ENCODE assay signal across 8 cellular contexts in genomic region chr16:74430036-74430712, GRCh38. TPM values are rescaled to one million over a fixed set of nuclear protein-coding genes. Genes with fewer than 3 reads are reported as not detected.
A peak's percentile ranks its signal among the peaks of the same experiment; 100 is the strongest.
DNase-seq lines count a peak whose midpoint lies in the region; ATAC-seq and TF ChIP-seq lines count a peak whose summit lies in the region.
"Not testable (repeated sequence)": the region's sequence is repeated elsewhere in the genome, so short reads cannot be mapped to it uniquely, and the experiment has no call there.

No MANE protein-coding gene starts in this region.

- not testable (repeated sequence) for H3K27me3 ChIP-seq in CD4-positive, CD25-positive, alpha-beta regulatory T cell (ENCODE audit: control insufficient read depth, insufficient read depth, low read length)

- not testable (repeated sequence) for H3K4me1 ChIP-seq in CD4-positive, CD25-positive, alpha-beta regulatory T cell (ENCODE audit: control insufficient read depth, insufficient read depth, low read length, poor library complexity, severe bottlenecking)

- not testable (repeated sequence) for H3K27ac Mint-ChIP-seq in CD4-positive, CD25-positive, alpha-beta regulatory T cell

- H3K4me1 Mint-ChIP-seq in CD4-positive, CD25-positive, alpha-beta regulatory T cell, result not testable (repeated sequence)

- ATAC-seq in CD4-positive, CD25-positive, alpha-beta regulatory T cell (ENCODE audit: low read depth in 2 of 2), result peak; percentile 65 to 73
- ATAC-seq in GM19468 (IDR thresholded peaks at IDR 0.05; ENCODE audit: extremely low read depth, unreplicated experiment), result peak; percentile 39
- ATAC-seq in esophagus mucosa, result peak; percentile 74

- not testable (repeated sequence) for H3K27me3 Mint-ChIP-seq in CD4-positive, CD25-positive, alpha-beta regulatory T cell

- not testable (repeated sequence) for H3K4me3 Mint-ChIP-seq in CD4-positive, CD25-positive, alpha-beta regulatory T cell

- H3K9me3 Mint-ChIP-seq in CD4-positive, CD25-positive, alpha-beta regulatory T cell, result not testable (repeated sequence)

- not testable (repeated sequence) for H3K27ac ChIP-seq in CD4-positive, CD25-positive, alpha-beta regulatory T cell (ENCODE audit: insufficient read depth, low read length, poor library complexity, severe bottlenecking)

- not testable (repeated sequence) for H3K36me3 ChIP-seq in CD4-positive, CD25-positive, alpha-beta regulatory T cell (ENCODE audit: control insufficient read depth, insufficient read depth, low read length)

- peak; percentile 92 for TF ChIP-seq CTCF in LNCAP (IDR thresholded peaks at IDR 0.05)

- H3K9me3 ChIP-seq in CD4-positive, CD25-positive, alpha-beta regulatory T cell (ENCODE audit: control insufficient read depth in 2 of 2, low read length in 2 of 2), result not testable (repeated sequence)

- not testable (repeated sequence) for H3K36me3 Mint-ChIP-seq in CD4-positive, CD25-positive, alpha-beta regulatory T cell

- H3K4me3 ChIP-seq in CD4-positive, CD25-positive, alpha-beta regulatory T cell (ENCODE audit: low read depth, low read length), result not testable (repeated sequence)

- DNase-seq in CD4-positive, CD25-positive, alpha-beta regulatory T cell, result peak; percentile 19 to 56 (median 52)
- DNase-seq in SIG-M5 treated with dmso at 0.1 percent for 504 hours (lab: John Stamatoyannopoulos, UW; ENCODE audit: unreplicated experiment) (peak; percentile 38), activated T-helper 1 cell treated with Interleukin-2 at 50 U/mL for 16 hours (ENCODE audit: low read depth) (peak; percentile 13), midbrain (lab: John Stamatoyannopoulos, UW) (peak; percentile 27)
- peak; percentile 10 to 28 (median 24) for DNase-seq in stimulated activated CD4-positive, alpha-beta T cell treated with anti-CD3 and anti-CD28 coated beads, TNF-alpha, amount 100 ng/mL, for 48 hours (ENCODE audit: low read depth in 3 of 3)

RNA-seq across cellular contexts. Expression of gene CLEC18B, which starts 8.9 kb away (rescaled TPM):
- total RNA-seq in CD4-positive, CD25-positive, alpha-beta regulatory T cell, result 0.91 TPM
- not detected for polyA plus RNA-seq in CD4-positive, CD25-positive, alpha-beta regulatory T cell
- total RNA-seq in esophagus mucosa, result 2.8 TPM

RNA-seq across cellular contexts. Expression of gene NPIPB15, which starts 54.1 kb away (rescaled TPM):
- total RNA-seq in CD4-positive, CD25-positive, alpha-beta regulatory T cell, result 6.3 TPM
- polyA plus RNA-seq in CD4-positive, CD25-positive, alpha-beta regulatory T cell, result under 1 TPM in 1 of 4 donors, not detected in 3; 0.24 TPM
- 2.8 TPM for total RNA-seq in esophagus mucosa
